20 cellular contexts compared by ENCODE assay signal in the genomic region with DNA sequence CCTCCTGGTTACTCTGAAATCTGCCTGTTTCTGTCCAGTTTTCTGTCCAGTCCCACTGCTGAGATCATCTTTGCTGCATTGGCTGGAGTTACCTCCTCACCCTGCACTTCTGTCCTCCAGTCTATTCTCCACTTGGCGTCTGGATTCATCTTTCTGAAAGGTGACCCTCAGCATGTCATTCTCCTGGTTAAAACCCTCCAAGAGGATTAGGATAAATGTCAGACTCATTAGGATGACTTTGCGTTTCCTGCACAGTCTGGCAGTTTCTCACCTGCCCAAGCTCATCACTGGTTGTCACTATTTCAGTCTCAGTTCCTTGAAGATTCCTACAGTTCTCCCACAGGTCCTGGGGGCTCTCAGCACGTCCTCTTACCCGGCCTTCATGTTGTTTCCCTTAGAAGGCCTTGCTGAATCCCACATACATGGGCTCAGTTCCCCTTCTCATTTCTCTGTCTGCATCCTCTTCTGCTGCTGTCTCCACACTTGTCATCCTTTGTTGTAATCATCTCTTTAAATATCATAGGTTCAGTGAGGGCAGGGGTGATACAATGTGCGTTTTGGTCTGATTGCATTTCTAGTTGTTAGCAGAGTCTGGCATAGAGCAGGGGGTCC.
DNase-seq lines count a peak whose midpoint lies in the region; ATAC-seq, FAIRE-seq and TF ChIP-seq lines count a peak whose summit lies in the region.
"Had no signal": no experiment of that assay in that cellular context is flagged by ENCODE, and none has a peak within 500 bp of the region (broad histone marks: within the 10 kb centered on the region; RNA-seq: fewer than 3 reads in every experiment).

No MANE protein-coding gene starts in this region.

- CTCF ChIA-PET in K562 (lab: Yijun Ruan, JAX; ENCODE audit: low intra/inter-chr PET ratio): no interaction called here

- H3K36me3 ChIP-seq in K562 (ENCODE audit: control insufficient read depth, insufficient read depth, low read length): no peaks in the 10 kb centered on the region
- H3K36me3 ChIP-seq in psoas muscle (ENCODE audit: insufficient read depth in 1 of 2, low read depth in 1 of 2): no peaks in the 10 kb centered on the region
- H3K36me3 ChIP-seq: HAP-1 had no signal

- TF ChIP-seq CTCF in K562 (IDR thresholded peaks at IDR 0.05 in 2 of 3, conservative IDR thresholded peaks at IDR 0.05 in 1 of 3; ENCODE audit: insufficient read depth in 2 of 3, low read depth in 1 of 3, low read length in 3 of 3) (no peak), psoas muscle (IDR thresholded peaks at IDR 0.05) (no peak)

- H3K27ac ChIP-seq in K562 (ENCODE audit: extremely low read depth, low read depth, low read length) (no peak overlapping the region), psoas muscle (peak overlapping the region; percentile 57)

- no peaks in the 10 kb centered on the region for H4K20me1 ChIP-seq in K562 (replicated peaks; ENCODE audit: control insufficient read depth, insufficient read depth, low read length)

- no peaks in the 10 kb centered on the region for H3K79me2 ChIP-seq in K562 (ENCODE audit: control insufficient read depth, insufficient read depth, low read length)

- H3K4me1 ChIP-seq in K562 (replicated peaks in 1 of 2; ENCODE audit: control insufficient read depth in 2 of 2, insufficient read depth in 2 of 2, low read length in 2 of 2) (peaks cover 0 to 2% of the 10 kb centered on the region in 2 experiments; a peak in 3 of 5 replicates), psoas muscle (peaks cover 31% of the 10 kb centered on the region)

- peak; percentile 38 for ATAC-seq in K562
- peak; percentile 19 to 76 (median 48) for ATAC-seq in psoas muscle
- ATAC-seq in HG02973 (IDR thresholded peaks at IDR 0.05; ENCODE audit: unreplicated experiment): no peak
- ATAC-seq: SK-N-SH treated with all-trans-retinoic acid at 6 μM for 48 hours had no signal

- H3K4me2 ChIP-seq in K562 (ENCODE audit: insufficient read depth, low read length): no peak overlapping the region; the same call in 1 of the 2 replicates

- H3K4me3 ChIP-seq in K562: no peak overlapping the region
- H3K4me3 ChIP-seq in psoas muscle: no peak overlapping the region
- H3K4me3 ChIP-seq: HAP-1 had no signal

- intact Hi-C loops in K562 (cut with micrococcal nuclease) (no loop called here), psoas muscle (cut with DNase I) (no loop called here)

- in situ Hi-C loops in K562 (cut with MboI): no loop called here

- TF ChIP-seq POLR2A in K562 (conservative IDR thresholded peaks at IDR 0.05): no peak

- TF ChIP-seq RAD21 in K562 (CRISPR knock-in tag; conservative IDR thresholded peaks at IDR 0.05 in 1 of 2, IDR thresholded peaks at IDR 0.05 in 1 of 2): no peak

- 11% methylated on average over 5 of the region's 5 CpGs for WGBS in K562 (ENCODE audit: insufficient coverage, low coverage, missing lambda C conversion rate)
- WGBS in psoas muscle, 3 donors: 42 to 59% (median 48%) methylated on average over 5 of the region's 5 CpGs

- H3K9ac ChIP-seq in K562 (ENCODE audit: insufficient read depth in 1 of 2, low read depth in 2 of 2, low read length in 2 of 2): no peak overlapping the region

- DNase-seq in CD1c-positive myeloid dendritic cell (ENCODE audit: extremely low spot score) (peak; percentile 60), NCI-H82 (lab: John Stamatoyannopoulos, UW) (peak; percentile 85), K562 (ENCODE audit: extremely low read depth in 1 of 4, low spot score in 3 of 4) (no peak), psoas muscle (no peak), UCSD-AML1 (lab: John Stamatoyannopoulos, UW; ENCODE audit: unreplicated experiment) (no peak), NCI-H2107 (lab: John Stamatoyannopoulos, UW) (no peak), COLO829 (ENCODE audit: low spot score) (no peak)
- DNase-seq: 8988T; COR-L47; DMS 273 treated with DMSO at 0.1 percent for 48 hours; DND-41; NCI-H1417; NCI-H187; NCI-H2227 treated with DMSO at 0.1 percent for 48 hours; NCI-H510A treated with DMSO at 0.1 percent for 48 hours; NK-92 treated with Interleukin-12 subunit alpha and Interleukin-12 subunit beta, amount 100 ng/mL, for 24 hours; SHP77 had no signal

- no peaks in the 10 kb centered on the region for H3K9me1 ChIP-seq in K562 (ENCODE audit: control insufficient read depth, insufficient read depth, low read length)

- H3K27me3 ChIP-seq in K562 (ENCODE audit: control insufficient read depth in 2 of 2, insufficient read depth in 2 of 2, low read length in 2 of 2) (peaks cover 0 to 3% of the 10 kb centered on the region in 2 experiments; a peak in 3 of 5 replicates), psoas muscle (ENCODE audit: insufficient read depth in 3 of 3, low read length in 2 of 3) (no peaks in the 10 kb centered on the region)

- no peaks in the 10 kb centered on the region for H3K9me3 ChIP-seq in K562 (replicated peaks; ENCODE audit: control insufficient read depth, insufficient read depth, low read depth, low read length)
- H3K9me3 ChIP-seq in psoas muscle: no peaks in the 10 kb centered on the region
- H3K9me3 ChIP-seq: HAP-1 had no signal

- H2AFZ ChIP-seq in K562 (ENCODE audit: low read depth, low read length): peak overlapping the region; percentile 53; the same call in 1 of the 2 replicates

- POLR2A ChIA-PET in K562 (lab: Yijun Ruan, JAX): interaction anchor here (0.6 to 1.6 kb wide), 3 partner anchors 11 to 295 kb away, joined by 3 to 4 read pairs (median 3); no protein-coding TSS in a partner anchor

- FAIRE-seq in K562 (lab: Jason Lieb, UNC): no peak

- no TSS peak for BruUV-seq in K562 (replicated peaks; lab: Mats Ljungman, UMichigan)

- TF ChIP-seq EP300 in K562 (IDR thresholded peaks at IDR 0.05; ENCODE audit: low read length): no peak

TF ChIP-seq in K562, 482 proteins besides CTCF, POLR2A, EP300 and RAD21:
- TF ChIP-seq SAP30 (IDR thresholded peaks at IDR 0.05; ENCODE audit: borderline replicate concordance, insufficient read depth, low read depth, low read length, poor library complexity, severe bottlenecking): no peak
- TF ChIP-seq NUFIP1 (IDR thresholded peaks at IDR 0.05; ENCODE audit: partially characterized antibody): no peak
- TF ChIP-seq ZNF316 (IDR thresholded peaks at IDR 0.05): peak; percentile 71
- TF ChIP-seq MCM2 (IDR thresholded peaks at IDR 0.05; ENCODE audit: low read depth): no peak
- no peak for TF ChIP-seq ETV6 (IDR thresholded peaks at IDR 0.05; ENCODE audit: borderline replicate concordance in 1 of 2, low read depth in 2 of 2, low read length in 1 of 2)
- TF ChIP-seq ETV6 (CRISPR knock-in tag; IDR thresholded peaks at IDR 0.05; ENCODE audit: borderline replicate concordance): no peak
- no peak for TF ChIP-seq TEAD2 (tag; IDR thresholded peaks at IDR 0.05)
- TF ChIP-seq ELF4 (CRISPR knock-in tag; IDR thresholded peaks at IDR 0.05): no peak
- peak; percentile 67 for TF ChIP-seq C11orf30 (IDR thresholded peaks at IDR 0.05; ENCODE audit: low read depth)
- peak; percentile 74 for TF ChIP-seq MAFG (tag; conservative IDR thresholded peaks at IDR 0.05)
- no peak for TF ChIP-seq STAG1 (CRISPR knock-in tag; IDR thresholded peaks at IDR 0.05; ENCODE audit: borderline replicate concordance)
- TF ChIP-seq, protein P1, sequence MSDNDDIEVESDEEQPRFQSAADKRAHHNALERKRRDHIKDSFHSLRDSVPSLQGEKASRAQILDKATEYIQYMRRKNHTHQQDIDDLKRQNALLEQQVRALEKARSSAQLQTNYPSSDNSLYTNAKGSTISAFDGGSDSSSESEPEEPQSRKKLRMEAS (CRISPR knock-in tag; IDR thresholded peaks at IDR 0.05): no peak
- TF ChIP-seq, protein P2, sequence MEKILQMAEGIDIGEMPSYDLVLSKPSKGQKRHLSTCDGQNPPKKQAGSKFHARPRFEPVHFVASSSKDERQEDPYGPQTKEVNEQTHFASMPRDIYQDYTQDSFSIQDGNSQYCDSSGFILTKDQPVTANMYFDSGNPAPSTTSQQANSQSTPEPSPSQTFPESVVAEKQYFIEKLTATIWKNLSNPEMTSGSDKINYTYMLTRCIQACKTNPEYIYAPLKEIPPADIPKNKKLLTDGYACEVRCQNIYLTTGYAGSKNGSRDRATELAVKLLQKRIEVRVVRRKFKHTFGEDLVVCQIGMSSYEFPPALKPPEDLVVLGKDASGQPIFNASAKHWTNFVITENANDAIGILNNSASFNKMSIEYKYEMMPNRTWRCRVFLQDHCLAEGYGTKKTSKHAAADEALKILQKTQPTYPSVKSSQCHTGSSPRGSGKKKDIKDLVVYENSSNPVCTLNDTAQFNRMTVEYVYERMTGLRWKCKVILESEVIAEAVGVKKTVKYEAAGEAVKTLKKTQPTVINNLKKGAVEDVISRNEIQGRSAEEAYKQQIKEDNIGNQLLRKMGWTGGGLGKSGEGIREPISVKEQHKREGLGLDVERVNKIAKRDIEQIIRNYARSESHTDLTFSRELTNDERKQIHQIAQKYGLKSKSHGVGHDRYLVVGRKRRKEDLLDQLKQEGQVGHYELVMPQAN (IDR thresholded peaks at IDR 0.05; ENCODE audit: borderline replicate concordance): no peak
- no peak for TF ChIP-seq PCBP2 (IDR thresholded peaks at IDR 0.05; ENCODE audit: low read depth, low read length, poor library complexity, severe bottlenecking)
- no peak for TF ChIP-seq ELF2 (CRISPR knock-in tag; IDR thresholded peaks at IDR 0.05)
- no peak for TF ChIP-seq TBP (optimal IDR thresholded peaks at IDR 0.05; ENCODE audit: low read depth, low read length)
- TF ChIP-seq PRPF4 (IDR thresholded peaks at IDR 0.05; ENCODE audit: insufficient read depth, low read depth, low read length, poor library complexity, severe bottlenecking): no peak
- no peak for TF ChIP-seq ZNF282 (CRISPR knock-in tag; IDR thresholded peaks at IDR 0.05)
- peak; percentile 64 for TF ChIP-seq NFE2 (IDR thresholded peaks at IDR 0.05; ENCODE audit: low read depth)
- TF ChIP-seq ZNF143 (CRISPR knock-in tag; IDR thresholded peaks at IDR 0.05): no peak
- no peak for TF ChIP-seq MECOM (CRISPR knock-in tag; IDR thresholded peaks at IDR 0.05)

Comparison
In these comparisons a context has a peak if more than half of its experiments do, and no peak if none do; other contexts are left out.
1. DNase-seq: peak in CD1c-positive myeloid dendritic cell (single experiment) and NCI-H82 (single experiment); none in K562 (0 of 4), psoas muscle (0 of 2), UCSD-AML1 (single experiment), NCI-H2107 (single experiment) and COLO829 (single experiment).